In genomic region chr9:101398335-101398929, GRCh38 we compare ENCODE assay signal across 1 cellular context.
TF ChIP-seq lines count a peak whose summit lies in the region.

Gene MRPL50 (minus strand): TSS chr9:101398618. CDS start chr9:101398592, 26 bp downstream.
Gene ZNF189 (plus strand): TSS chr9:101398851. CDS start chr9:101399157, 306 bp downstream.

TF ChIP-seq in WTC11, 78 proteins besides CTCF, POLR2A, EP300 and RAD21 (continued from another document):
- TF ChIP-seq ARID4B (CRISPR knock-in tag; IDR thresholded peaks at IDR 0.05; ENCODE audit: borderline replicate concordance) (0 out of 2 replicates have a peak, but pooled peaks have one; percentile 28), ZNF317 (CRISPR knock-in tag; IDR thresholded peaks at IDR 0.05; ENCODE audit: borderline replicate concordance, low read depth) (no peak), NR2C2 (CRISPR knock-in tag; IDR thresholded peaks at IDR 0.05) (no peak), FOXK1 (CRISPR knock-in tag; IDR thresholded peaks at IDR 0.05) (peak; percentile 47; the same call in 1 of the 2 replicates), ESRRA (CRISPR knock-in tag; IDR thresholded peaks at IDR 0.05; ENCODE audit: borderline replicate concordance) (no peak), ZSCAN18 (CRISPR knock-in tag; IDR thresholded peaks at IDR 0.05) (no peak), MAX (CRISPR knock-in tag; IDR thresholded peaks at IDR 0.05) (peak; percentile 61; the same call in 1 of the 2 replicates), CREM (CRISPR knock-in tag; IDR thresholded peaks at IDR 0.05) (peak; percentile 64; the same call in 1 of the 2 replicates), JUN (CRISPR knock-in tag; IDR thresholded peaks at IDR 0.05) (no peak), NFATC4 (CRISPR knock-in tag; IDR thresholded peaks at IDR 0.05) (no peak), TEAD1 (CRISPR knock-in tag; IDR thresholded peaks at IDR 0.05) (peak; percentile 63; the same call in 1 of the 2 replicates), NR1H2 (CRISPR knock-in tag; IDR thresholded peaks at IDR 0.05) (no peak), STAT6 (CRISPR knock-in tag; conservative IDR thresholded peaks at IDR 0.05; ENCODE audit: low read depth) (no peak), GABPB1 (CRISPR knock-in tag; IDR thresholded peaks at IDR 0.05) (peak; percentile 72), ZNF121 (CRISPR knock-in tag; IDR thresholded peaks at IDR 0.05) (no peak), NFYB (CRISPR knock-in tag; conservative IDR thresholded peaks at IDR 0.05; ENCODE audit: low read depth) (peak; percentile 77), ZNF219 (CRISPR knock-in tag; IDR thresholded peaks at IDR 0.05; ENCODE audit: borderline replicate concordance) (no peak), TCF7 (CRISPR knock-in tag; IDR thresholded peaks at IDR 0.05; ENCODE audit: low read depth) (no peak)
